Comparison of ENCODE assay signal across 27 cellular contexts in genomic region chr2:3445891-3446290, GRCh38.
"Had no signal": no experiment of that assay in that cellular context is flagged by ENCODE, and none has a peak within 500 bp of the region (broad histone marks: within the 10 kb centered on the region; RNA-seq: fewer than 3 reads in every experiment).

No MANE protein-coding gene starts in this region.

- H3K36me3 ChIP-seq: ovary, uterus had no signal

- H3K27ac ChIP-seq: adrenal gland, ascending aorta, brain microvascular endothelial cell, hepatocyte, left ventricle myocardium inferior, ovary, psoas muscle, right atrium auricular region, stomach, suprapubic skin, transverse colon, uterus had no signal

- DNase-seq: activated CD4-positive, alpha-beta T cell treated with anti-CD3 and anti-CD28 coated beads, Interleukin-2, amount 10 ng/mL, durations not matched to agents 24 days and 14 days; activated CD8-positive, alpha-beta memory T cell treated with anti-CD3 and anti-CD28 coated beads, Interleukin-2, amount 50 U/mL, for 4 hours; activated naive CD4-positive, alpha-beta T cell; activated T-cell treated with anti-CD3 and anti-CD28 coated beads, Interleukin-2, amount 50 U/mL, for 4 hours; brain microvascular endothelial cell; caudate nucleus; dermis blood vessel endothelial cell; effector CD8-positive, alpha-beta T cell; foreskin melanocyte; immature natural killer cell; kidney glomerular epithelial cell; left ventricle myocardium inferior; ovary; psoas muscle; stomach; transverse colon; uterus had no signal

- H3K9me3 ChIP-seq: adrenal gland, ascending aorta, left ventricle myocardium inferior, ovary, psoas muscle, right atrium auricular region, stomach, suprapubic skin, transverse colon, uterus had no signal

- H3K27me3 Mint-ChIP-seq: activated CD4-positive, alpha-beta T cell treated with anti-CD3 and anti-CD28 coated beads, Interleukin-2, amount 10 ng/mL, durations not matched to agents 24 days and 14 days; activated naive CD8-positive, alpha-beta T cell; memory B cell; natural killer cell treated with Interleukin-12 subunit alpha and Interleukin-12 subunit beta and Interleukin-15 and Interleukin-18, amount 100 ng/mL, for 72 hours had no signal

- H3K9me3 Mint-ChIP-seq: activated CD4-positive, alpha-beta T cell treated with anti-CD3 and anti-CD28 coated beads, Interleukin-2, amount 10 ng/mL, durations not matched to agents 24 days and 14 days; activated T-cell treated with anti-CD3 and anti-CD28 coated beads, Interleukin-2, amount 50 U/mL, for 4 hours; activated T-helper 2 cell treated with anti-CD3 and anti-CD28 coated beads, Interferon-gamma antibody, Interleukin-2, Interleukin-4, amounts not matched to agents 10 μg/mL and 5 μg/mL and 100 μg/mL, durations not matched to agents 14 hours and 24 hours and 36 hours; immature natural killer cell; memory B cell; natural killer cell treated with Interleukin-12 subunit alpha and Interleukin-12 subunit beta and Interleukin-15 and Interleukin-18, amount 100 ng/mL, for 72 hours had no signal

- H3K4me3 ChIP-seq: adrenal gland, ascending aorta, hepatocyte, left ventricle myocardium inferior, ovary, psoas muscle, right atrium auricular region, stomach, suprapubic skin, transverse colon, uterus had no signal

- H3K27me3 ChIP-seq: adrenal gland, ascending aorta, brain microvascular endothelial cell, hepatocyte, ovary, right atrium auricular region, stomach, suprapubic skin, transverse colon, uterus had no signal

- H3K27ac Mint-ChIP-seq: activated CD4-positive, alpha-beta T cell treated with anti-CD3 and anti-CD28 coated beads, Interleukin-2, amount 10 ng/mL, durations not matched to agents 24 days and 14 days; activated naive CD8-positive, alpha-beta T cell; activated T-helper 2 cell treated with anti-CD3 and anti-CD28 coated beads, Interferon-gamma antibody, Interleukin-2, Interleukin-4, amounts not matched to agents 10 μg/mL and 5 μg/mL and 100 μg/mL, durations not matched to agents 14 hours and 24 hours and 36 hours; immature natural killer cell; memory B cell; natural killer cell treated with Interleukin-12 subunit alpha and Interleukin-12 subunit beta and Interleukin-15 and Interleukin-18, amount 100 ng/mL, for 72 hours had no signal

- H3K4me1 ChIP-seq: ascending aorta, uterus had no signal

- H3K4me2 ChIP-seq: hepatocyte had no signal

- H3K4me3 Mint-ChIP-seq: activated CD4-positive, alpha-beta T cell treated with anti-CD3 and anti-CD28 coated beads, Interleukin-2, amount 10 ng/mL, durations not matched to agents 24 days and 14 days; activated naive CD8-positive, alpha-beta T cell; activated T-cell treated with anti-CD3 and anti-CD28 coated beads, Interleukin-2, amount 50 U/mL, for 4 hours; immature natural killer cell; memory B cell; natural killer cell treated with Interleukin-12 subunit alpha and Interleukin-12 subunit beta and Interleukin-15 and Interleukin-18, amount 100 ng/mL, for 72 hours had no signal

- H3K4me1 Mint-ChIP-seq: activated CD4-positive, alpha-beta T cell treated with anti-CD3 and anti-CD28 coated beads, Interleukin-2, amount 10 ng/mL, durations not matched to agents 24 days and 14 days had no signal

- H2AFZ ChIP-seq: hepatocyte had no signal

- ATAC-seq: activated T-cell treated with anti-CD3 and anti-CD28 coated beads, Interleukin-2, amount 50 U/mL, for 4 hours; esophagus mucosa; psoas muscle had no signal
